Comparison of ENCODE assay signal across 18 cellular contexts in the genomic region with DNA sequence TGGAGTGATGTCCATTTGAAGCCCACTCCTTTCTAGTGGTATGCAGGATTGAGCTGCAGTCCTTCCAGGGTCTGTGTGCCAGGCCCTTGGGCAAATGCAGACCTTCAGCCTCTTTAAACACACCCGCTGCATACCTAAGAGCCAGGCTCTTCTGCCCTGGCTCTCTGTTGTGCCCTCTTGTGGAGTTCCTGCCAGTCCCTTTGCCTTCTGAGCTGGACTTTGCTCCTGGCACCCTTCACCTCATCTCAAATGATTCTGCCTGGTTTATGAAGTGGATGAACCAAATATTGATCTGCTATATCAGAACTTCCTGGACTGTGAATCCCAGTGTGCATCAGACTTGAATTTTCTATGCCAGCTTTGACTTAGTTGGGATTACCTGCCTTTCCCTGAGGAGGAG.
"Had no signal": no experiment of that assay in that cellular context is flagged by ENCODE, and none has a peak within 500 bp of the region (broad histone marks: within the 10 kb centered on the region; RNA-seq: fewer than 3 reads in every experiment).

No MANE protein-coding gene starts in this region.

- H3K4me2 ChIP-seq: smooth muscle cell had no signal

- H3K4me1 ChIP-seq: left lung had no signal

- H3K27me3 ChIP-seq: left lung, neutrophil had no signal

- H3K4me3 ChIP-seq: heart right ventricle, left lung, lung, smooth muscle cell had no signal

- H3K27ac ChIP-seq: heart right ventricle, left lung, neutrophil had no signal

- H3K36me3 ChIP-seq: heart right ventricle, left lung, neutrophil had no signal

- DNase-seq: cerebellar nuclear complex; dermis blood vessel endothelial cell; endodermal cell; erythroblast; heart right ventricle; hypothalamus; kidney glomerular epithelial cell; left lung; mesenchymal stem cell; midbrain; naive thymus-derived CD4-positive, alpha-beta T cell; nephron progenitor cell; posterior cingulate gyrus; stimulated activated CD4-positive, alpha-beta T cell treated with anti-CD3 and anti-CD28 coated beads, Interleukin-2, amount 100 ng/mL, for 48 hours; stimulated activated naive CD4-positive, alpha-beta T cell treated with Interleukin-2 at 50 U/mL for 16 hours had no signal

- H3K9me3 ChIP-seq: left lung, neutrophil had no signal

- ATAC-seq: heart right ventricle; left lung; naive thymus-derived CD4-positive, alpha-beta T cell had no signal
